ENCODE assay signal across 1 cellular context in the genomic region with DNA sequence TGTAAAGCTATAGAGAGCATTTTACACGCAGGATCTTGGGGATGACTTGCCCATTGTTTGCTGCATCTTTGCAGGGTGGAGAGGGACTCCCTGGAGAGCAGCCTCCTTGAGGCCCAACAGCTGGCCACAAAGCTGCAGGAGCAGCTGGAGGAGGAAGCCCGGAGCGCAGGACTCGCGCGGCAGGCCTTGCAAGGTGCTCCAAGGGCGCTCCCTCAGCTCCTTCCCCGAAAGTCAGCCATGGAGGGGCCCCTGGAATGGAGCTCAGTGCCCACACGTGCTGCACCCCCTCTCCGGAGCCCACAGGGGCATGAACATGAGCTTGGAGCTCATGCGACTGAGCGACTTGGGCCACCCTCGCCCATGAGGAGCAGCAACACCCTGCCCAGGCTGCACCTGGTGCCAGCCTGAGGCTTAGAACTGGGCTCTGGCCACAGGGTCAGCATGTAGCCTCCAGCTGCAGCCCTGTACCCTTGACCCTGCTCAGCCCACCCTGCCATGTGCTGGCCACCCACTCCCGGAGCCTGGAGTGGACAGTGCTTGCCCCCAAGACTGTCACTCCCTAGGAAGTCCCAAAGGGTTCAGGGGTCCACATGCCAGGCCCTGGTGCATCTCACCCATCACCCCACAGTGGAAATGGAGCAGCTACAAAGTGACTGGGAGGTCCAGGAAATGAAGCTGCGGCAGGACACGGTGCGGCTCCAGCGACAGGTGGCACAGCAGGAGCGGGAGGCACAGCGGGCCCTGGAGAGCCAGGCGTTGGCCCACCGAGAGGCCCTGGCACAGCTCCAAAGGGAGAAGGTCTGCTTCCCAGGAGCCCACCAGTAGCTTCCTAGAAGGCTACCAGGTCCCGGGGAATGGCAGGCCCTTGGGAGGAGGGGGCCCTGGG.
TF ChIP-seq lines count a peak whose summit lies in the region.

No MANE protein-coding gene starts in this region.

TF ChIP-seq in HepG2, 621 proteins besides CTCF, POLR2A, EP300 and RAD21:
- TF ChIP-seq, protein P1, sequence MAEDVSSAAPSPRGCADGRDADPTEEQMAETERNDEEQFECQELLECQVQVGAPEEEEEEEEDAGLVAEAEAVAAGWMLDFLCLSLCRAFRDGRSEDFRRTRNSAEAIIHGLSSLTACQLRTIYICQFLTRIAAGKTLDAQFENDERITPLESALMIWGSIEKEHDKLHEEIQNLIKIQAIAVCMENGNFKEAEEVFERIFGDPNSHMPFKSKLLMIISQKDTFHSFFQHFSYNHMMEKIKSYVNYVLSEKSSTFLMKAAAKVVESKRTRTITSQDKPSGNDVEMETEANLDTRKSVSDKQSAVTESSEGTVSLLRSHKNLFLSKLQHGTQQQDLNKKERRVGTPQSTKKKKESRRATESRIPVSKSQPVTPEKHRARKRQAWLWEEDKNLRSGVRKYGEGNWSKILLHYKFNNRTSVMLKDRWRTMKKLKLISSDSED (CRISPR knock-in tag; IDR thresholded peaks at IDR 0.05) = no peak
- no peak for TF ChIP-seq ZNF687 (CRISPR knock-in tag; IDR thresholded peaks at IDR 0.05)
